In the genomic region with DNA sequence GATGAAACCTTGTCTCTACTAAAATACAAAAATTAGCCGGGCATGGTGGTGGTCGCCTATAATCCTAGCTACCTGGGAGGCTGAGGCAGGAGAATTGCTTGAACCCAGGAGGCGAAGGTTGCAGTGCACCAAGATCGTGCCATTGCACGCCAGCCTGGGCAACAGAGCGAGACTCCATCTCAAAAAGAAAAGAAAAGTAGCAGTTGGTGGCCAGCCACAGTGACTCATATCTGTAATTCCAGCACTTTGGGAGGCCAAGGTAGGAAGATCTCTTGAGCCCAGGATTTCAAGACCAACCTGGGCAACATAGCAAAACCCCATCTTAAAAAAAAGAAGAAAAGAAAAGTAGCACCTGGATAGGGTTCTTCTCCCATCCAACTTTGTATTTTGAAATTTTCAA, we compare ENCODE assay signal across 7 cellular contexts.
A peak's percentile ranks its signal among the peaks of the same experiment; 100 is the strongest.
DNase-seq lines count a peak whose midpoint lies in the region; ATAC-seq and TF ChIP-seq lines count a peak whose summit lies in the region.
"Not testable (repeated sequence)": the region's sequence is repeated elsewhere in the genome, so short reads cannot be mapped to it uniquely, and the experiment has no call there.

No MANE protein-coding gene starts in this region.

- POLR2A ChIA-PET in activated CD4-positive, alpha-beta memory T cell treated with anti-CD3 and anti-CD28 coated beads for 36 hours (lab: Charles Lee) = interaction anchor here (0.6 kb wide), 1 partner anchor 125 kb away, joined by 3 read pairs; a partner anchor contains a TSS

- intact Hi-C loops in activated CD4-positive, alpha-beta memory T cell treated with anti-CD3 and anti-CD28 coated beads for 36 hours (cut with micrococcal nuclease) = loop anchor here (5.0 kb wide), 1 partner anchor 419 kb away; a partner anchor contains a TSS

- H3K4me3 ChIP-seq in GM12865 (ENCODE audit: low read depth, low read length) = not testable (repeated sequence)

- not testable (repeated sequence) for TF ChIP-seq CTCF in GM12865 (IDR thresholded peaks at IDR 0.05; ENCODE audit: insufficient read depth, low read depth, low read length, missing control alignments)

- peak; percentile 42 for DNase-seq in GM12865 (ENCODE audit: low read depth)
- DNase-seq in T-helper 2 cell treated with Interferon-gamma antibody and Interleukin-4, amounts not matched to agents 5 μg/mL and 100 μg/mL, for 36 hours (ENCODE audit: low spot score); natural killer cell treated with Interleukin-12 subunit alpha and Interleukin-12 subunit beta and Interleukin-15 and Interleukin-18, amount 100 ng/mL, for 72 hours (ENCODE audit: low spot score): not testable (repeated sequence)
- DNase-seq in activated CD4-positive, alpha-beta memory T cell treated with anti-CD3 and anti-CD28 coated beads for 36 hours = peak; percentile 16
- peak; percentile 53 for DNase-seq in activated CD8-positive, alpha-beta memory T cell treated with anti-CD3 and anti-CD28 coated beads, Interleukin-2, amount 10 ng/mL, durations not matched to agents 7 days and 5 days

- H3K27ac Mint-ChIP-seq in T-helper 2 cell treated with Interferon-gamma antibody and Interleukin-4, amounts not matched to agents 5 μg/mL and 100 μg/mL, for 36 hours; activated CD4-positive, alpha-beta memory T cell treated with anti-CD3 and anti-CD28 coated beads for 36 hours; activated naive CD8-positive, alpha-beta T cell; natural killer cell treated with Interleukin-12 subunit alpha and Interleukin-12 subunit beta and Interleukin-15 and Interleukin-18, amount 100 ng/mL, for 72 hours: not testable (repeated sequence)
- peak overlapping the region; percentile 30 for H3K27ac Mint-ChIP-seq in activated CD8-positive, alpha-beta memory T cell treated with anti-CD3 and anti-CD28 coated beads, Interleukin-2, amount 10 ng/mL, durations not matched to agents 7 days and 5 days
- peak overlapping the region; percentile 75 for H3K27ac Mint-ChIP-seq in activated T-helper 17 cell treated with anti-CD3 and anti-CD28 coated beads, Interleukin-2, amount 50 U/mL, for 72 hours

- CTCF ChIA-PET in activated CD4-positive, alpha-beta memory T cell treated with anti-CD3 and anti-CD28 coated beads for 36 hours (lab: Charles Lee) = interaction anchor here (1.5 to 4.3 kb wide), 5 partner anchors 22 to 417 kb away, joined by 5 to 63 read pairs (median 20); a partner anchor contains a TSS
- CTCF ChIA-PET in activated CD8-positive, alpha-beta memory T cell treated with anti-CD3 and anti-CD28 coated beads, Interleukin-2, amount 10 ng/mL, durations not matched to agents 7 days and 5 days (lab: Charles Lee) = interaction anchor here (1.2 to 6.2 kb wide), 12 partner anchors 11 to 420 kb away, joined by 3 to 44 read pairs (median 4); a partner anchor contains a TSS

- H3K9me3 Mint-ChIP-seq in T-helper 2 cell treated with Interferon-gamma antibody and Interleukin-4, amounts not matched to agents 5 μg/mL and 100 μg/mL, for 36 hours; activated CD4-positive, alpha-beta memory T cell treated with anti-CD3 and anti-CD28 coated beads for 36 hours; activated CD8-positive, alpha-beta memory T cell treated with anti-CD3 and anti-CD28 coated beads, Interleukin-2, amount 10 ng/mL, durations not matched to agents 7 days and 5 days (ENCODE audit: low read depth); activated T-helper 17 cell treated with anti-CD3 and anti-CD28 coated beads, Interleukin-2, amount 50 U/mL, for 72 hours; activated naive CD8-positive, alpha-beta T cell (ENCODE audit: low read depth); natural killer cell treated with Interleukin-12 subunit alpha and Interleukin-12 subunit beta and Interleukin-15 and Interleukin-18, amount 100 ng/mL, for 72 hours: not testable (repeated sequence)

- H3K36me3 Mint-ChIP-seq in T-helper 2 cell treated with Interferon-gamma antibody and Interleukin-4, amounts not matched to agents 5 μg/mL and 100 μg/mL, for 36 hours (ENCODE audit: low read depth); activated CD4-positive, alpha-beta memory T cell treated with anti-CD3 and anti-CD28 coated beads for 36 hours; activated CD8-positive, alpha-beta memory T cell treated with anti-CD3 and anti-CD28 coated beads, Interleukin-2, amount 10 ng/mL, durations not matched to agents 7 days and 5 days; activated naive CD8-positive, alpha-beta T cell; natural killer cell treated with Interleukin-12 subunit alpha and Interleukin-12 subunit beta and Interleukin-15 and Interleukin-18, amount 100 ng/mL, for 72 hours: not testable (repeated sequence)
- H3K36me3 Mint-ChIP-seq in activated T-helper 17 cell treated with anti-CD3 and anti-CD28 coated beads, Interleukin-2, amount 50 U/mL, for 72 hours (ENCODE audit: low read depth) = peaks cover 29% of the 10 kb centered on the region

- H3K4me3 Mint-ChIP-seq in T-helper 2 cell treated with Interferon-gamma antibody and Interleukin-4, amounts not matched to agents 5 μg/mL and 100 μg/mL, for 36 hours = peak overlapping the region; percentile 36
- H3K4me3 Mint-ChIP-seq in activated CD4-positive, alpha-beta memory T cell treated with anti-CD3 and anti-CD28 coated beads for 36 hours; activated CD8-positive, alpha-beta memory T cell treated with anti-CD3 and anti-CD28 coated beads, Interleukin-2, amount 10 ng/mL, durations not matched to agents 7 days and 5 days: not testable (repeated sequence)
- peak overlapping the region; percentile 19 for H3K4me3 Mint-ChIP-seq in activated T-helper 17 cell treated with anti-CD3 and anti-CD28 coated beads, Interleukin-2, amount 50 U/mL, for 72 hours
- H3K4me3 Mint-ChIP-seq in activated naive CD8-positive, alpha-beta T cell = peak overlapping the region; percentile 12
- peak overlapping the region; percentile 28 for H3K4me3 Mint-ChIP-seq in natural killer cell treated with Interleukin-12 subunit alpha and Interleukin-12 subunit beta and Interleukin-15 and Interleukin-18, amount 100 ng/mL, for 72 hours

- not testable (repeated sequence) for H3K27me3 Mint-ChIP-seq in T-helper 2 cell treated with Interferon-gamma antibody and Interleukin-4, amounts not matched to agents 5 μg/mL and 100 μg/mL, for 36 hours (ENCODE audit: low read depth); activated CD4-positive, alpha-beta memory T cell treated with anti-CD3 and anti-CD28 coated beads for 36 hours; activated T-helper 17 cell treated with anti-CD3 and anti-CD28 coated beads, Interleukin-2, amount 50 U/mL, for 72 hours; activated naive CD8-positive, alpha-beta T cell; natural killer cell treated with Interleukin-12 subunit alpha and Interleukin-12 subunit beta and Interleukin-15 and Interleukin-18, amount 100 ng/mL, for 72 hours
- H3K27me3 Mint-ChIP-seq in activated CD8-positive, alpha-beta memory T cell treated with anti-CD3 and anti-CD28 coated beads, Interleukin-2, amount 10 ng/mL, durations not matched to agents 7 days and 5 days = peaks cover 27% of the 10 kb centered on the region

- ATAC-seq in activated CD8-positive, alpha-beta memory T cell treated with anti-CD3 and anti-CD28 coated beads, Interleukin-2, amount 10 ng/mL, durations not matched to agents 7 days and 5 days = peak; percentile 10
- peak; percentile 19 for ATAC-seq in activated T-helper 17 cell treated with anti-CD3 and anti-CD28 coated beads, Interleukin-2, amount 50 U/mL, for 72 hours (replicated peaks)
- ATAC-seq in natural killer cell treated with Interleukin-12 subunit alpha and Interleukin-12 subunit beta and Interleukin-15 and Interleukin-18, amount 100 ng/mL, for 72 hours = not testable (repeated sequence)

- peaks cover 22% of the 10 kb centered on the region for H3K4me1 Mint-ChIP-seq in T-helper 2 cell treated with Interferon-gamma antibody and Interleukin-4, amounts not matched to agents 5 μg/mL and 100 μg/mL, for 36 hours (ENCODE audit: low read depth)
- H3K4me1 Mint-ChIP-seq in activated CD4-positive, alpha-beta memory T cell treated with anti-CD3 and anti-CD28 coated beads for 36 hours (ENCODE audit: low read depth) = peaks cover 22% of the 10 kb centered on the region
- peaks cover 29% of the 10 kb centered on the region for H3K4me1 Mint-ChIP-seq in activated CD8-positive, alpha-beta memory T cell treated with anti-CD3 and anti-CD28 coated beads, Interleukin-2, amount 10 ng/mL, durations not matched to agents 7 days and 5 days
- not testable (repeated sequence) for H3K4me1 Mint-ChIP-seq in activated T-helper 17 cell treated with anti-CD3 and anti-CD28 coated beads, Interleukin-2, amount 50 U/mL, for 72 hours
- peaks cover 11% of the 10 kb centered on the region for H3K4me1 Mint-ChIP-seq in activated naive CD8-positive, alpha-beta T cell (ENCODE audit: low read depth)
- peaks cover 2 to 14% of the 10 kb centered on the region in 2 donors for H3K4me1 Mint-ChIP-seq in natural killer cell treated with Interleukin-12 subunit alpha and Interleukin-12 subunit beta and Interleukin-15 and Interleukin-18, amount 100 ng/mL, for 72 hours (ENCODE audit: low read depth in 2 of 2)
